7 cellular contexts compared by ENCODE assay signal in genomic region chr15:77893246-77893645, GRCh38.
DNase-seq lines count a peak whose midpoint lies in the region; ATAC-seq and TF ChIP-seq lines count a peak whose summit lies in the region.
"Not testable (repeated sequence)": the region's sequence is repeated elsewhere in the genome, so short reads cannot be mapped to it uniquely, and the experiment has no call there.

No MANE protein-coding gene starts in this region.

- H2AFZ ChIP-seq in neuronal stem cell (ENCODE audit: low read length), result not testable (repeated sequence)

- H2BK15ac ChIP-seq in neuronal stem cell (ENCODE audit: low read length), result not testable (repeated sequence)

- ATAC-seq in Right ventricle myocardium superior (ENCODE audit: poor library complexity); left ventricle myocardium superior; right lobe of liver: not testable (repeated sequence)

- not testable (repeated sequence) for H3K79me1 ChIP-seq in neuronal stem cell (ENCODE audit: low read depth, low read length)

- not testable (repeated sequence) for H3K4me3 Mint-ChIP-seq in CD14-positive monocyte; chondrocyte (ENCODE audit: unreplicated experiment)

- H3K4me3 ChIP-seq in right lobe of liver; neuronal stem cell (ENCODE audit: low read length in 2 of 2); spleen: not testable (repeated sequence)

- TF ChIP-seq POLR2A in right lobe of liver (IDR thresholded peaks at IDR 0.05); spleen (IDR thresholded peaks at IDR 0.05): not testable (repeated sequence)

- peak overlapping the region; percentile 38 for H3K18ac ChIP-seq in neuronal stem cell (ENCODE audit: low read length)

- H4K8ac ChIP-seq in neuronal stem cell (ENCODE audit: low read depth, low read length), result not testable (repeated sequence)

- intact Hi-C loops in CD14-positive monocyte (cut with micrococcal nuclease); Right ventricle myocardium superior (cut with DNase I); left ventricle myocardium superior (cut with micrococcal nuclease); right lobe of liver (cut with DNase I); spleen (cut with DNase I; ENCODE audit: low total_unique reads): not testable (repeated sequence)

- H2BK120ac ChIP-seq in neuronal stem cell (ENCODE audit: low read depth, low read length), result not testable (repeated sequence)

- DNase-seq in CD14-positive monocyte (ENCODE audit: low spot score) (peak; percentile 28), chondrocyte (ENCODE audit: low spot score) (peak; percentile 79), Right ventricle myocardium superior (peak; percentile 19), left ventricle myocardium superior (peak; percentile 14), right lobe of liver (peak in 2 of 3 donors; percentile 5 to 41), spleen (peak; percentile 32)
- not testable (repeated sequence) for DNase-seq in neuronal stem cell (ENCODE audit: low spot score)

- not testable (repeated sequence) for H2BK5ac ChIP-seq in neuronal stem cell (ENCODE audit: low read length)

- H3K4ac ChIP-seq in neuronal stem cell (ENCODE audit: low read length), result not testable (repeated sequence)

- not testable (repeated sequence) for H4K91ac ChIP-seq in neuronal stem cell (ENCODE audit: low read depth, low read length, poor library complexity)

- H3K4me1 Mint-ChIP-seq in CD14-positive monocyte (peaks cover 24% of the 10 kb centered on the region), chondrocyte (ENCODE audit: low read depth) (peaks cover 62% of the 10 kb centered on the region)

- not testable (repeated sequence) for H3K27ac Mint-ChIP-seq in CD14-positive monocyte; chondrocyte (ENCODE audit: unreplicated experiment)

- H3K9me3 Mint-ChIP-seq in CD14-positive monocyte; chondrocyte (ENCODE audit: low read depth): not testable (repeated sequence)

- H3K4me2 ChIP-seq in neuronal stem cell (ENCODE audit: insufficient read depth, low read length, poor library complexity, severe bottlenecking), result not testable (repeated sequence)

- H3K9ac ChIP-seq in neuronal stem cell (ENCODE audit: low read depth, low read length, poor library complexity), result not testable (repeated sequence)

- not testable (repeated sequence) for H3K27me3 ChIP-seq in right lobe of liver; neuronal stem cell (ENCODE audit: control insufficient read depth in 3 of 3, insufficient read depth in 3 of 3, low read depth in 1 of 3, low read length in 3 of 3); spleen (replicated peaks in 1 of 7)

- H2AK5ac ChIP-seq in neuronal stem cell (ENCODE audit: low read depth, low read length), result peak overlapping the region; percentile 60

- peak overlapping the region; percentile 55 for H3K23ac ChIP-seq in neuronal stem cell (ENCODE audit: low read depth, low read length, poor library complexity)

- H3K14ac ChIP-seq in neuronal stem cell (ENCODE audit: low read length), result peak overlapping the region; percentile 89

- 50% methylated on average over 1 of the region's 7 CpGs for WGBS in right lobe of liver (ENCODE audit: insufficient coverage, low coverage, low lambda C conversion rate, missing lambda C conversion rate)
- WGBS in neuronal stem cell (ENCODE audit: extremely low coverage in 2 of 2, insufficient read length in 2 of 2, insufficient replicate concordance in 1 of 2), 2 donors, result no CpG with 5 or more reads among the region's 7 CpGs
- 94 to 98% (median 96%) methylated on average over 7 of the region's 7 CpGs; no CpG with 5 or more reads in 1 of the 5 donors for WGBS in spleen, 5 donors

- not testable (repeated sequence) for H3K36me3 Mint-ChIP-seq in CD14-positive monocyte; chondrocyte (ENCODE audit: low read depth)

- H3K27me3 Mint-ChIP-seq in CD14-positive monocyte (ENCODE audit: low read depth in 3 of 3), result peaks cover 4 to 11% (median 4%) of the 10 kb centered on the region in 3 donors
- H3K27me3 Mint-ChIP-seq in chondrocyte (ENCODE audit: low read depth), result not testable (repeated sequence)

- not testable (repeated sequence) for H3K4me1 ChIP-seq in right lobe of liver; neuronal stem cell (ENCODE audit: control insufficient read depth in 2 of 2, insufficient read depth in 1 of 2, low read depth in 1 of 2, low read length in 2 of 2); spleen

- TF ChIP-seq CTCF in CD14-positive monocyte (IDR thresholded peaks at IDR 0.05); chondrocyte (IDR thresholded peaks at IDR 0.05); right lobe of liver (IDR thresholded peaks at IDR 0.05); spleen (IDR thresholded peaks at IDR 0.05 in 8 of 11, conservative IDR thresholded peaks at IDR 0.05 in 3 of 11): not testable (repeated sequence)

- H3K36me3 ChIP-seq in right lobe of liver; neuronal stem cell (replicated peaks in 1 of 2; ENCODE audit: control insufficient read depth in 2 of 2, insufficient read depth in 2 of 2, low read length in 2 of 2); spleen: not testable (repeated sequence)

- not testable (repeated sequence) for H3K27ac ChIP-seq in right lobe of liver; neuronal stem cell (replicated peaks; ENCODE audit: low read length); spleen

- not testable (repeated sequence) for H2BK12ac ChIP-seq in neuronal stem cell (ENCODE audit: low read length)

- not testable (repeated sequence) for H3K9me3 ChIP-seq in right lobe of liver; neuronal stem cell (replicated peaks in 1 of 2; ENCODE audit: control insufficient read depth in 2 of 2, insufficient read depth in 1 of 2, low read depth in 1 of 2, low read length in 2 of 2); spleen
